14 cellular contexts compared by ENCODE assay signal in the genomic region with DNA sequence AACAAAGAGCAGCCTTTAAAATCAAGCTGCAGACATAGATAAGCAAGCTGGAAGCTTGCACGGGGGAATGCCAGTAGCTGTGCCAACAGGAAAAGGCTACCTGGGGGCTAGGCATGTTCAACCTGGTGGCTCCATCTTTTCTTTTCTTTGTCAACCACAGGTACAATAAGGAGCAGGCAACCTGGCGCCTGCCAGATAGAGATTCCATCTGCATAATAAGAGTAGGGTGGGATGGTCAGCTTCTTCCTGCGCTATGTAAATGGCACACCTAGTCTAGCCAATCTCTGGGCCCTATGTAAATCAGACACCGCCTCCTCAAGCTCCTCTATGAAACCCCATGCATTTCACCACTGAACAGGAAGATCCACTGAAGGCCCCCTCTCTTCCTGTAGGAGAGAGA.
A peak's percentile ranks its signal among the peaks of the same experiment; 100 is the strongest.
DNase-seq lines count a peak whose midpoint lies in the region.
"Had no signal": no experiment of that assay in that cellular context is flagged by ENCODE, and none has a peak within 500 bp of the region (broad histone marks: within the 10 kb centered on the region; RNA-seq: fewer than 3 reads in every experiment).

No MANE protein-coding gene starts in this region.

- no peak overlapping the region for H3K23ac ChIP-seq in mesendoderm (ENCODE audit: low read length)

- H3K27ac ChIP-seq in mesendoderm (ENCODE audit: low read depth, low read length), result no peak overlapping the region
- H3K27ac ChIP-seq: thyroid gland had no signal

- DNase-seq in ELF-1 (ENCODE audit: low read depth, low spot score) (peak; percentile 75), M059J (ENCODE audit: low read depth) (peak; percentile 40), OCI-M1 (lab: John Stamatoyannopoulos, UW) (peak; percentile 78), mesendoderm (peak; percentile 36), DMS114 treated with DMSO at 0.1 percent for 48 hours (lab: John Stamatoyannopoulos, UW; ENCODE audit: unreplicated experiment) (no peak), GM19240 (ENCODE audit: insufficient read length, low spot score) (no peak), NCI-H2227 (lab: John Stamatoyannopoulos, UW; ENCODE audit: unreplicated experiment) (no peak)
- DNase-seq: activated CD8-positive, alpha-beta memory T cell treated with anti-CD3 and anti-CD28 coated beads for 24 hours; CD4-positive, CD25-positive, alpha-beta regulatory T cell; IMR-90; left ventricle myocardium superior; naive B cell; NCI-H187 treated with DMSO at 0.1 percent for 48 hours; thyroid gland had no signal

- H3K4me2 ChIP-seq in mesendoderm (ENCODE audit: low read length), result no peak overlapping the region

- no peak overlapping the region for H2BK120ac ChIP-seq in mesendoderm (ENCODE audit: low read depth, low read length)

- H3K4me3 ChIP-seq in mesendoderm (ENCODE audit: low read length), result no peak overlapping the region
- H3K4me3 ChIP-seq: thyroid gland had no signal

- no peak overlapping the region for H3K9ac ChIP-seq in mesendoderm (ENCODE audit: low read length)

- no peak overlapping the region for H3K4ac ChIP-seq in mesendoderm (ENCODE audit: low read depth, low read length)

- H3K56ac ChIP-seq in mesendoderm (ENCODE audit: low read length), result no peak overlapping the region

- H2BK15ac ChIP-seq in mesendoderm (replicated peaks; ENCODE audit: low read depth), result no peak overlapping the region

- no peak overlapping the region for H3K18ac ChIP-seq in mesendoderm (ENCODE audit: low read length)

- no peaks in the 10 kb centered on the region for H3K4me1 ChIP-seq in mesendoderm (ENCODE audit: control insufficient read depth, low read depth, low read length)
- H3K4me1 ChIP-seq: thyroid gland had no signal

- no peak overlapping the region for H2BK5ac ChIP-seq in mesendoderm (ENCODE audit: low read length)

- no peak overlapping the region for H4K5ac ChIP-seq in mesendoderm (ENCODE audit: low read length)

- no peaks in the 10 kb centered on the region for H3K27me3 ChIP-seq in mesendoderm (ENCODE audit: insufficient read depth, low read length, poor library complexity)
- H3K27me3 ChIP-seq: thyroid gland had no signal

- no peaks in the 10 kb centered on the region for H3K79me1 ChIP-seq in mesendoderm (ENCODE audit: low read length)

- H4K8ac ChIP-seq in mesendoderm (ENCODE audit: low read depth, low read length), result no peak overlapping the region

- H2AK5ac ChIP-seq in mesendoderm (ENCODE audit: low read length), result no peak overlapping the region

- no CpG with 5 or more reads among the region's 4 CpGs for WGBS in mesendoderm (ENCODE audit: extremely low coverage, insufficient coverage, low lambda C conversion rate)

- H3K36me3 ChIP-seq in mesendoderm (ENCODE audit: control insufficient read depth, insufficient read depth, low read length), result no peaks in the 10 kb centered on the region
- H3K36me3 ChIP-seq: thyroid gland had no signal

- H3K79me2 ChIP-seq in mesendoderm (ENCODE audit: control insufficient read depth, insufficient read depth, low read length), result no peaks in the 10 kb centered on the region

Comparison
In these comparisons a context has a peak if more than half of its experiments do, and no peak if none do; other contexts are left out.
1. DNase-seq: peak in ELF-1 (single experiment), M059J (single experiment), OCI-M1 (single experiment) and mesendoderm (single experiment); none in DMS114 treated with DMSO at 0.1 percent for 48 hours (single experiment), GM19240 (single experiment) and NCI-H2227 (single experiment).